ENCODE assay signal across 23 cellular contexts in genomic region chr1:245386321-245387002, GRCh38.
"Had no signal": no experiment of that assay in that cellular context is flagged by ENCODE, and none has a peak within 500 bp of the region (broad histone marks: within the 10 kb centered on the region; RNA-seq: fewer than 3 reads in every experiment).

No MANE protein-coding gene starts in this region.

- H2AFZ ChIP-seq: hepatocyte, parathyroid adenoma had no signal

- H3K4me2 ChIP-seq: hepatocyte had no signal

- H3K4me1 ChIP-seq: lower lobe of right lung, parathyroid adenoma, prostate gland, tibial nerve, upper lobe of right lung, uterus had no signal

- FAIRE-seq: frontal cortex, islet of Langerhans had no signal

- H3K27me3 ChIP-seq: hepatocyte, sigmoid colon, tibial nerve, upper lobe of right lung, uterus had no signal

- H3K9ac ChIP-seq: parathyroid adenoma had no signal

- H3K4me3 ChIP-seq: hepatocyte, lower lobe of right lung, prostate gland, sigmoid colon, thoracic aorta, tibial nerve, upper lobe of right lung, uterus had no signal

- ATAC-seq: effector memory CD8-positive, alpha-beta T cell; left colon; left ventricle myocardium superior; lower lobe of right lung; natural killer cell; right cardiac atrium; stimulated activated naive B cell treated with anti-CD40 and anti-IgM and Interleukin-4, amounts not matched to agents 10 μg/mL and 1 μg/mL and 100 μg/mL, for 72 hours; upper lobe of right lung had no signal

- H3K27ac ChIP-seq: hepatocyte, lower lobe of right lung, parathyroid adenoma, prostate gland, sigmoid colon, thoracic aorta, tibial nerve, upper lobe of right lung, uterus had no signal

- H3K9me3 ChIP-seq: lower lobe of right lung, prostate gland, sigmoid colon, thoracic aorta, tibial nerve, upper lobe of right lung, uterus had no signal

- H3K36me3 ChIP-seq: lower lobe of right lung, prostate gland, sigmoid colon, thoracic aorta, tibial nerve, upper lobe of right lung, uterus had no signal

- DNase-seq: cerebellar nuclear complex; cortex of kidney; effector memory CD8-positive, alpha-beta T cell; head of caudate nucleus; kidney glomerular epithelial cell; left colon; left ventricle myocardium superior; lower lobe of right lung; natural killer cell; right cardiac atrium; sigmoid colon; stimulated activated CD4-positive, alpha-beta T cell treated with anti-CD3 and anti-CD28 coated beads, Interleukin-2, amount 100 ng/mL, for 24 hours; stimulated activated CD4-positive, alpha-beta T cell treated with anti-CD3 and anti-CD28 coated beads, Interleukin-4, amount 100 ng/mL, for 4 hours; stimulated activated naive B cell treated with anti-CD40 and anti-IgM and Interleukin-4, amounts not matched to agents 10 μg/mL and 1 μg/mL and 100 μg/mL, for 72 hours; upper lobe of right lung; uterus had no signal
